ENCODE assay signal across 1 cellular context in genomic region chr20:55200317-55200716, GRCh38.
TF ChIP-seq lines count a peak whose summit lies in the region.

No MANE protein-coding gene starts in this region.

TF ChIP-seq in GM12878, 131 proteins besides CTCF, POLR2A, EP300 and RAD21 (continued from another document):
- TF ChIP-seq ZNF687 (IDR thresholded peaks at IDR 0.05) (0 out of 2 replicates have a peak, but pooled peaks have one; percentile 38), SKIL (IDR thresholded peaks at IDR 0.05; ENCODE audit: low read depth, poor library complexity, severe bottlenecking) (no peak), CEBPB (IDR thresholded peaks at IDR 0.05; ENCODE audit: borderline replicate concordance in 1 of 2, low read depth in 2 of 2, low read length in 2 of 2) (no peak), CHD2 (IDR thresholded peaks at IDR 0.05; ENCODE audit: borderline replicate concordance, low read depth, low read length) (no peak), ZZZ3 (IDR thresholded peaks at IDR 0.05; ENCODE audit: control insufficient read depth, insufficient read length, low read depth) (no peak), EZH2 (IDR thresholded peaks at IDR 0.05; ENCODE audit: borderline replicate concordance, control insufficient read depth, low read depth, low read length) (no peak), MTA3 (IDR thresholded peaks at IDR 0.05; ENCODE audit: borderline replicate concordance, low read length) (no peak), RBBP5 (conservative IDR thresholded peaks at IDR 0.05) (no peak), NBN (IDR thresholded peaks at IDR 0.05) (no peak), CREB1 (IDR thresholded peaks at IDR 0.05; ENCODE audit: low read depth) (no peak), BACH1 (IDR thresholded peaks at IDR 0.05; ENCODE audit: borderline replicate concordance) (no peak), LARP7 (IDR thresholded peaks at IDR 0.05) (no peak), ASH2L (IDR thresholded peaks at IDR 0.05; ENCODE audit: borderline replicate concordance, low read depth) (no peak)
- TF ChIP-seq, protein P1, sequence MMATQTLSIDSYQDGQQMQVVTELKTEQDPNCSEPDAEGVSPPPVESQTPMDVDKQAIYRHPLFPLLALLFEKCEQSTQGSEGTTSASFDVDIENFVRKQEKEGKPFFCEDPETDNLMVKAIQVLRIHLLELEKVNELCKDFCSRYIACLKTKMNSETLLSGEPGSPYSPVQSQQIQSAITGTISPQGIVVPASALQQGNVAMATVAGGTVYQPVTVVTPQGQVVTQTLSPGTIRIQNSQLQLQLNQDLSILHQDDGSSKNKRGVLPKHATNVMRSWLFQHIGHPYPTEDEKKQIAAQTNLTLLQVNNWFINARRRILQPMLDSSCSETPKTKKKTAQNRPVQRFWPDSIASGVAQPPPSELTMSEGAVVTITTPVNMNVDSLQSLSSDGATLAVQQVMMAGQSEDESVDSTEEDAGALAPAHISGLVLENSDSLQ (IDR thresholded peaks at IDR 0.05): 0 out of 2 replicates have a peak, but pooled peaks have one; percentile 11
